Comparison of ENCODE assay signal across 13 cellular contexts in genomic region chr19:16096281-16096855, GRCh38. TPM values are rescaled to one million over a fixed set of nuclear protein-coding genes. Genes with fewer than 3 reads are reported as not detected.
DNase-seq lines count a peak whose midpoint lies in the region; ATAC-seq, FAIRE-seq and TF ChIP-seq lines count a peak whose summit lies in the region.
"Had no signal": no experiment of that assay in that cellular context is flagged by ENCODE, and none has a peak within 500 bp of the region (broad histone marks: within the 10 kb centered on the region; RNA-seq: fewer than 3 reads in every experiment).

No MANE protein-coding gene starts in this region.

- DNase-seq in stimulated activated naive CD8-positive, alpha-beta T cell treated with anti-CD3 and anti-CD28 coated beads, Interleukin-15, Interleukin-2, amounts not matched to agents 100 U/mL and 50 U/mL, for 24 hours, result no peak
- no peak for DNase-seq in astrocyte (ENCODE audit: low read depth)
- peak; percentile 30 for DNase-seq in myocyte (ENCODE audit: low read depth)
- DNase-seq in germinal center (ENCODE audit: low spot score), result no peak
- no peak for DNase-seq in NCI-H2196 treated with DMSO at 0.1 percent for 48 hours (lab: John Stamatoyannopoulos, UW; ENCODE audit: unreplicated experiment)
- DNase-seq in NCI-H2029 (lab: John Stamatoyannopoulos, UW), result no peak
- DNase-seq: activated gamma-delta T cell treated with Interleukin-2 at 50 U/mL for 16 hours; C1 segment of cervical spinal cord; NCI-H1105 treated with DMSO at 0.1 percent for 48 hours; nucleus accumbens; stimulated activated CD4-positive, alpha-beta T cell treated with anti-CD3 and anti-CD28 coated beads, Interleukin-4, amount 100 ng/mL, for 4 hours had no signal

- peaks cover 3% of the 10 kb centered on the region for H3K4me1 ChIP-seq in astrocyte (ENCODE audit: insufficient read depth, low read length)

- no peak overlapping the region for H3K9ac ChIP-seq in astrocyte (ENCODE audit: low read length)

- no peaks in the 10 kb centered on the region for H3K9me3 Mint-ChIP-seq in stimulated activated naive CD8-positive, alpha-beta T cell treated with anti-CD3 and anti-CD28 coated beads, Interleukin-15, Interleukin-2, amounts not matched to agents 100 ng/mL and 50 ng/mL, for 24 hours
- H3K9me3 Mint-ChIP-seq in astrocyte (ENCODE audit: unreplicated experiment), result no peaks in the 10 kb centered on the region

- no peak overlapping the region for H3K27ac ChIP-seq in astrocyte (ENCODE audit: low read depth, low read length)

- FAIRE-seq in astrocyte (lab: Jason Lieb, UNC), result no peak

- no peak overlapping the region for H3K4me2 ChIP-seq in astrocyte (ENCODE audit: low read length)

- H3K27me3 Mint-ChIP-seq in stimulated activated naive CD8-positive, alpha-beta T cell treated with anti-CD3 and anti-CD28 coated beads, Interleukin-15, Interleukin-2, amounts not matched to agents 100 ng/mL and 50 ng/mL, for 24 hours, result no peaks in the 10 kb centered on the region
- H3K27me3 Mint-ChIP-seq in astrocyte (ENCODE audit: low read depth, unreplicated experiment), result no peaks in the 10 kb centered on the region

- no peak overlapping the region for H3K4me3 ChIP-seq in astrocyte (ENCODE audit: insufficient read depth, low read depth, low read length)

- peaks cover 93% of the 10 kb centered on the region for H4K20me1 ChIP-seq in astrocyte (ENCODE audit: insufficient read depth, low read length)

- H3K36me3 ChIP-seq in astrocyte (ENCODE audit: insufficient read depth, low read length), result peaks cover 87% of the 10 kb centered on the region

- H3K4me1 Mint-ChIP-seq in stimulated activated naive CD8-positive, alpha-beta T cell treated with anti-CD3 and anti-CD28 coated beads, Interleukin-15, Interleukin-2, amounts not matched to agents 100 ng/mL and 50 ng/mL, for 24 hours (ENCODE audit: low read depth), result peaks cover 43% of the 10 kb centered on the region
- H3K4me1 Mint-ChIP-seq in astrocyte (ENCODE audit: low read depth, unreplicated experiment), result peaks cover 34% of the 10 kb centered on the region

- peak overlapping the region; percentile 51 for H3K4me3 Mint-ChIP-seq in stimulated activated naive CD8-positive, alpha-beta T cell treated with anti-CD3 and anti-CD28 coated beads, Interleukin-15, Interleukin-2, amounts not matched to agents 100 ng/mL and 50 ng/mL, for 24 hours
- peak overlapping the region; percentile 68 for H3K4me3 Mint-ChIP-seq in astrocyte (ENCODE audit: unreplicated experiment)

- H3K36me3 Mint-ChIP-seq in stimulated activated naive CD8-positive, alpha-beta T cell treated with anti-CD3 and anti-CD28 coated beads, Interleukin-15, Interleukin-2, amounts not matched to agents 100 ng/mL and 50 ng/mL, for 24 hours (ENCODE audit: low read depth), result peaks cover 83% of the 10 kb centered on the region
- H3K36me3 Mint-ChIP-seq in astrocyte (ENCODE audit: low read depth, unreplicated experiment), result peaks cover 43% of the 10 kb centered on the region

- H3K9me3 ChIP-seq in astrocyte (ENCODE audit: insufficient read depth, low read depth, low read length), result no peaks in the 10 kb centered on the region

- no peak for TF ChIP-seq CTCF in astrocyte (IDR thresholded peaks at IDR 0.05; ENCODE audit: insufficient read depth, low read depth, low read length)

- no peak for ATAC-seq in stimulated activated naive CD8-positive, alpha-beta T cell treated with anti-CD3 and anti-CD28 coated beads, Interleukin-15, Interleukin-2, amounts not matched to agents 100 U/mL and 50 U/mL, for 24 hours
- ATAC-seq in HG02973 (IDR thresholded peaks at IDR 0.05; ENCODE audit: unreplicated experiment), result no peak

- no peaks in the 10 kb centered on the region for H3K27me3 ChIP-seq in astrocyte (ENCODE audit: insufficient read depth, low read length)

- H3K79me2 ChIP-seq in astrocyte (ENCODE audit: insufficient read depth, low read length), result peaks cover 63% of the 10 kb centered on the region

- no peak overlapping the region for H2AFZ ChIP-seq in astrocyte (ENCODE audit: low read depth, low read length)

- H3K27ac Mint-ChIP-seq in stimulated activated naive CD8-positive, alpha-beta T cell treated with anti-CD3 and anti-CD28 coated beads, Interleukin-15, Interleukin-2, amounts not matched to agents 100 ng/mL and 50 ng/mL, for 24 hours, result peak overlapping the region; percentile 83
- H3K27ac Mint-ChIP-seq in astrocyte (ENCODE audit: unreplicated experiment), result peak overlapping the region; percentile 94

RNA-seq across cellular contexts. Expression of gene RAB8A, which starts 15.3 kb away (rescaled TPM):
- total RNA-seq in astrocyte, result 80.5 and 82.8 TPM in 2 replicates
- 23.8 and 29.2 TPM in 2 replicates for total RNA-seq in myocyte
- polyA plus RNA-seq in myocyte (2012), result 74.6 TPM

RNA-seq across cellular contexts. Expression of gene TPM4, which starts 20.1 kb away (rescaled TPM):
- 811 and 843 TPM in 2 replicates for total RNA-seq in astrocyte
- 324 and 355 TPM in 2 replicates for total RNA-seq in myocyte
- 730 TPM for polyA plus RNA-seq in myocyte (2012)

RNA-seq across cellular contexts. Expression of gene HSH2D, which starts 47.1 kb away (rescaled TPM):
- total RNA-seq in astrocyte (not detected in 2 replicates), myocyte (not detected in 2 replicates)
- not detected for polyA plus RNA-seq in myocyte (2012)
